ENCODE assay signal across 1 cellular context in genomic region chr2:232269867-232270266, GRCh38.
TF ChIP-seq lines count a peak whose summit lies in the region.

No MANE protein-coding gene starts in this region.

TF ChIP-seq in GM23338, 12 proteins besides CTCF, POLR2A, EP300 and RAD21 (continued from another document):
- TF ChIP-seq ZNF462 (CRISPR knock-in tag; IDR thresholded peaks at IDR 0.05): no peak
TF ChIP-seq in GM23338: peak in this region for 0.
